8 cellular contexts compared by ENCODE assay signal in genomic region chr11:107018902-107019493, GRCh38. TPM values are rescaled to one million over a fixed set of nuclear protein-coding genes. Genes with fewer than 3 reads are reported as not detected.
A peak's percentile ranks its signal among the peaks of the same experiment; 100 is the strongest.
DNase-seq lines count a peak whose midpoint lies in the region; ATAC-seq and TF ChIP-seq lines count a peak whose summit lies in the region.

No MANE protein-coding gene starts in this region.

- no peak overlapping the region for H3K27ac Mint-ChIP-seq in stimulated activated naive B cell treated with anti-CD40 and anti-IgM and Interleukin-4, amounts not matched to agents 10 μg/mL and 1 μg/mL and 100 μg/mL, for 72 hours

- H3K9ac ChIP-seq in colonic mucosa (ENCODE audit: low read depth in 2 of 2, low read length in 2 of 2): no peak overlapping the region

- ATAC-seq in stimulated activated naive B cell treated with anti-CD40 and anti-IgM and Interleukin-4, amounts not matched to agents 10 μg/mL and 1 μg/mL and 100 μg/mL, for 72 hours (replicated peaks): peak; percentile 37 to 50

- H3K9me3 Mint-ChIP-seq in stimulated activated naive B cell treated with anti-CD40 and anti-IgM and Interleukin-4, amounts not matched to agents 10 μg/mL and 1 μg/mL and 100 μg/mL, for 72 hours: no peaks in the 10 kb centered on the region

- no peak overlapping the region for H3K4me3 ChIP-seq in colonic mucosa
- peak overlapping the region; percentile 51 for H3K4me3 ChIP-seq in kidney epithelial cell (ENCODE audit: low read depth, low read length)

- peaks cover 5 to 7% of the 10 kb centered on the region in 2 donors for H3K4me1 Mint-ChIP-seq in stimulated activated naive B cell treated with anti-CD40 and anti-IgM and Interleukin-4, amounts not matched to agents 10 μg/mL and 1 μg/mL and 100 μg/mL, for 72 hours

- DNase-seq in SIG-M5 treated with dmso at 0.1 percent for 504 hours (lab: John Stamatoyannopoulos, UW; ENCODE audit: unreplicated experiment): peak; percentile 5
- DNase-seq in SIG-M5 (lab: John Stamatoyannopoulos, UW): no peak
- DNase-seq in colonic mucosa: peak; percentile 23
- no peak for DNase-seq in kidney epithelial cell (ENCODE audit: low read depth)
- DNase-seq in stimulated activated naive B cell treated with anti-CD40 and anti-IgM and Interleukin-4, amounts not matched to agents 10 μg/mL and 1 μg/mL and 100 μg/mL, for 72 hours: no peak
- DNase-seq in cerebellar nuclear complex (lab: John Stamatoyannopoulos, UW): no peak
- DNase-seq in effector CD4-positive, alpha-beta T cell: no peak

- H3K36me3 ChIP-seq in colonic mucosa (no peaks in the 10 kb centered on the region), kidney epithelial cell (ENCODE audit: control insufficient read depth, insufficient read depth, low read length) (no peaks in the 10 kb centered on the region)

- no peaks in the 10 kb centered on the region for H3K4me1 ChIP-seq in colonic mucosa

- TF ChIP-seq CTCF in colonic mucosa (IDR thresholded peaks at IDR 0.05): no peak
- no peak for TF ChIP-seq CTCF in kidney epithelial cell (IDR thresholded peaks at IDR 0.05; ENCODE audit: insufficient read depth, low read length, poor library complexity, severe bottlenecking)

- H3K36me3 Mint-ChIP-seq in stimulated activated naive B cell treated with anti-CD40 and anti-IgM and Interleukin-4, amounts not matched to agents 10 μg/mL and 1 μg/mL and 100 μg/mL, for 72 hours: no peaks in the 10 kb centered on the region

- no peaks in the 10 kb centered on the region for H3K9me3 ChIP-seq in colonic mucosa

- H3K27ac ChIP-seq in colonic mucosa: no peak overlapping the region

- peak overlapping the region; percentile 41 to 65 for H3K4me3 Mint-ChIP-seq in stimulated activated naive B cell treated with anti-CD40 and anti-IgM and Interleukin-4, amounts not matched to agents 10 μg/mL and 1 μg/mL and 100 μg/mL, for 72 hours

- peaks cover 35 to 40% of the 10 kb centered on the region in 2 donors for H3K27me3 Mint-ChIP-seq in stimulated activated naive B cell treated with anti-CD40 and anti-IgM and Interleukin-4, amounts not matched to agents 10 μg/mL and 1 μg/mL and 100 μg/mL, for 72 hours

- intact Hi-C loops in colonic mucosa (cut with DNase I): no loop called here

- H3K27me3 ChIP-seq in colonic mucosa (peaks cover 23% of the 10 kb centered on the region), kidney epithelial cell (ENCODE audit: control insufficient read depth, insufficient read depth, low read length) (peaks cover 13% of the 10 kb centered on the region)

TF ChIP-seq in PFSK-1, 5 proteins besides CTCF, POLR2A, EP300 and RAD21:
- TF ChIP-seq REST (IDR thresholded peaks at IDR 0.05; ENCODE audit: insufficient read depth in 1 of 2, low read depth in 2 of 2, low read length in 2 of 2): peak; percentile 95 to 97
- TF ChIP-seq POLR2AphosphoS5 (IDR thresholded peaks at IDR 0.05; ENCODE audit: low read depth, low read length): no peak
- no peak for TF ChIP-seq FOXP2 (optimal IDR thresholded peaks at IDR 0.05; ENCODE audit: borderline replicate concordance, extremely low read depth, extremely low read length, insufficient read depth)
- TF ChIP-seq SIN3A (IDR thresholded peaks at IDR 0.05; ENCODE audit: borderline replicate concordance, insufficient read depth, low read length): no peak
- TF ChIP-seq TAF1 (IDR thresholded peaks at IDR 0.05; ENCODE audit: borderline replicate concordance, insufficient read depth, low read length): no peak

RNA-seq across cellular contexts. Expression of gene GUCY1A2, which starts 0.7 kb away (rescaled TPM):
- 0.87 TPM for polyA plus RNA-seq in PFSK-1 (2012; ENCODE audit: insufficient read length, low read depth)
- 1 to 10 TPM in 1 of 2 donors, under 1 TPM in 1; 0.77 to 1.2 TPM for total RNA-seq in colonic mucosa
- total RNA-seq in kidney epithelial cell: 1.6 and 2.0 TPM in 2 replicates

Comparison
In these comparisons a context has a peak if more than half of its experiments do, and no peak if none do; other contexts are left out.
1. DNase-seq: peak in SIG-M5 treated with dmso at 0.1 percent for 504 hours (single experiment) and colonic mucosa (single experiment); none in SIG-M5 (single experiment), kidney epithelial cell (single experiment), stimulated activated naive B cell treated with anti-CD40 and anti-IgM and Interleukin-4, amounts not matched to agents 10 μg/mL and 1 μg/mL and 100 μg/mL, for 72 hours (single experiment), cerebellar nuclear complex (0 of 2) and effector CD4-positive, alpha-beta T cell (single experiment).